In genomic region chr16:28208824-28209223, GRCh38 we compare ENCODE assay signal across 14 cellular contexts. TPM values are rescaled to one million over a fixed set of nuclear protein-coding genes. Genes with fewer than 3 reads are reported as not detected.
DNase-seq lines count a peak whose midpoint lies in the region; ATAC-seq and TF ChIP-seq lines count a peak whose summit lies in the region.
"Had no signal": no experiment of that assay in that cellular context is flagged by ENCODE, and none has a peak within 500 bp of the region (broad histone marks: within the 10 kb centered on the region; RNA-seq: fewer than 3 reads in every experiment).

No MANE protein-coding gene starts in this region.

- H3K4me3 ChIP-seq in BLaER1 treated with 17β-estradiol and CSF1 and Interleukin-3, amounts not matched to agents 10 nM and 100 nM = peak overlapping the region in 5 of 10 experiments; percentile 78 to 97 (median 95); a peak in 8 of 20 replicates
- 0 out of 2 replicates have a peak overlapping the region, but pooled peaks have one; percentile 5 for H3K4me3 ChIP-seq in GM08714 (ENCODE audit: low read length)
- H3K4me3 ChIP-seq in prostate gland = no peak overlapping the region
- H3K4me3 ChIP-seq: cardiac muscle cell, GM23338 had no signal

- H3K4me1 Mint-ChIP-seq in activated T-helper 2 cell treated with anti-CD3 and anti-CD28 coated beads, Interferon-gamma antibody, Interleukin-2, Interleukin-4, amounts not matched to agents 10 μg/mL and 5 μg/mL and 100 μg/mL, durations not matched to agents 14 hours and 24 hours and 36 hours (ENCODE audit: low read depth) = peaks cover 24% of the 10 kb centered on the region
- H3K4me1 Mint-ChIP-seq in naive B cell = peaks cover 27 to 48% (median 45%) of the 10 kb centered on the region in 3 donors

- H3K27me3 Mint-ChIP-seq in activated T-helper 2 cell treated with anti-CD3 and anti-CD28 coated beads, Interferon-gamma antibody, Interleukin-2, Interleukin-4, amounts not matched to agents 10 μg/mL and 5 μg/mL and 100 μg/mL, durations not matched to agents 14 hours and 24 hours and 36 hours (ENCODE audit: low read depth) = no peaks in the 10 kb centered on the region
- H3K27me3 Mint-ChIP-seq in naive B cell = no peaks in the 10 kb centered on the region

- peak overlapping the region; percentile 55 for H3K27ac Mint-ChIP-seq in activated T-helper 2 cell treated with anti-CD3 and anti-CD28 coated beads, Interferon-gamma antibody, Interleukin-2, Interleukin-4, amounts not matched to agents 10 μg/mL and 5 μg/mL and 100 μg/mL, durations not matched to agents 14 hours and 24 hours and 36 hours
- peak overlapping the region in 2 of 6 donors; percentile 17 to 52 for H3K27ac Mint-ChIP-seq in naive B cell
- H3K27ac Mint-ChIP-seq: GM23338 had no signal

- peak overlapping the region; percentile 86 for H3K4me3 Mint-ChIP-seq in activated T-helper 2 cell treated with anti-CD3 and anti-CD28 coated beads, Interferon-gamma antibody, Interleukin-2, Interleukin-4, amounts not matched to agents 10 μg/mL and 5 μg/mL and 100 μg/mL, durations not matched to agents 14 hours and 24 hours and 36 hours (ENCODE audit: low read depth)
- H3K4me3 Mint-ChIP-seq in naive B cell = peak overlapping the region in 6 of 8 donors; percentile 44 to 86 (median 76)
- H3K4me3 Mint-ChIP-seq: GM23338 had no signal

- no peak for ATAC-seq in naive B cell (ENCODE audit: low read depth in 2 of 2)
- ATAC-seq: GM23338, sciatic nerve had no signal

- no peaks in the 10 kb centered on the region for H3K27me3 ChIP-seq in BLaER1 treated with 17β-estradiol and CSF1 and Interleukin-3, amounts not matched to agents 10 nM and 100 nM
- no peaks in the 10 kb centered on the region for H3K27me3 ChIP-seq in prostate gland (replicated peaks; ENCODE audit: insufficient read depth)
- H3K27me3 ChIP-seq: cardiac muscle cell had no signal

- peaks cover 49% of the 10 kb centered on the region for H3K36me3 Mint-ChIP-seq in activated T-helper 2 cell treated with anti-CD3 and anti-CD28 coated beads, Interferon-gamma antibody, Interleukin-2, Interleukin-4, amounts not matched to agents 10 μg/mL and 5 μg/mL and 100 μg/mL, durations not matched to agents 14 hours and 24 hours and 36 hours (ENCODE audit: low read depth)
- H3K36me3 Mint-ChIP-seq in naive B cell = no peaks in the 10 kb centered on the region

- no peak for TF ChIP-seq CTCF in prostate gland (IDR thresholded peaks at IDR 0.05)

- peaks cover 63 to 74% (median 72%) of the 10 kb centered on the region in 11 experiments; a peak in 21 of 22 replicates for H4K20me1 ChIP-seq in BLaER1 treated with 17β-estradiol and CSF1 and Interleukin-3, amounts not matched to agents 10 nM and 100 nM

- H3K9me3 Mint-ChIP-seq in activated T-helper 2 cell treated with anti-CD3 and anti-CD28 coated beads, Interferon-gamma antibody, Interleukin-2, Interleukin-4, amounts not matched to agents 10 μg/mL and 5 μg/mL and 100 μg/mL, durations not matched to agents 14 hours and 24 hours and 36 hours = no peaks in the 10 kb centered on the region
- H3K9me3 Mint-ChIP-seq in naive B cell = peaks cover 0 to 4% (median 0%) of the 10 kb centered on the region in 7 donors
- H3K9me3 Mint-ChIP-seq: GM23338 had no signal

- H3K9me3 ChIP-seq in BLaER1 treated with 17β-estradiol and CSF1 and Interleukin-3, amounts not matched to agents 10 nM and 100 nM (replicated peaks in 1 of 11) = no peaks in the 10 kb centered on the region
- no peaks in the 10 kb centered on the region for H3K9me3 ChIP-seq in prostate gland

- intact Hi-C loops in activated T-helper 2 cell treated with anti-CD3 and anti-CD28 coated beads, Interferon-gamma antibody, Interleukin-2, Interleukin-4, amounts not matched to agents 10 μg/mL and 5 μg/mL and 100 μg/mL, durations not matched to agents 14 hours and 24 hours and 36 hours (cut with micrococcal nuclease) = no loop called here
- intact Hi-C loops in prostate gland (cut with DNase I) = loop anchor here (10.0 kb wide), 1 partner anchor 54 kb away; no protein-coding TSS in a partner anchor

- H3K4me2 ChIP-seq in BLaER1 treated with 17β-estradiol and CSF1 and Interleukin-3, amounts not matched to agents 10 nM and 100 nM = peak overlapping the region; percentile 73 to 98 (median 95)

- peak overlapping the region in 1 of 11 experiments; percentile 21; a peak in 1 of 22 replicates for H3K27ac ChIP-seq in BLaER1 treated with 17β-estradiol and CSF1 and Interleukin-3, amounts not matched to agents 10 nM and 100 nM
- no peak overlapping the region for H3K27ac ChIP-seq in substantia nigra (ENCODE audit: low read depth, low read length, poor library complexity, severe bottlenecking)
- H3K27ac ChIP-seq in prostate gland = no peak overlapping the region
- H3K27ac ChIP-seq: cardiac muscle cell had no signal

- H3K36me3 ChIP-seq in BLaER1 treated with 17β-estradiol and CSF1 and Interleukin-3, amounts not matched to agents 10 nM and 100 nM = peaks cover 55 to 66% (median 63%) of the 10 kb centered on the region in 11 experiments
- H3K36me3 ChIP-seq in prostate gland = no peaks in the 10 kb centered on the region

- H3K9ac ChIP-seq in BLaER1 treated with 17β-estradiol and CSF1 and Interleukin-3, amounts not matched to agents 10 nM and 100 nM = peak overlapping the region in 2 of 11 experiments; percentile 51 to 95; a peak in 2 of 22 replicates

- 83% methylated on average over 4 of the region's 4 CpGs for WGBS in prostate gland

- H3K4me1 ChIP-seq in BLaER1 treated with 17β-estradiol and CSF1 and Interleukin-3, amounts not matched to agents 10 nM and 100 nM = peaks cover 35 to 75% (median 49%) of the 10 kb centered on the region in 10 experiments
- no peaks in the 10 kb centered on the region for H3K4me1 ChIP-seq in prostate gland (replicated peaks)

- TF ChIP-seq POLR2A in prostate gland (IDR thresholded peaks at IDR 0.05) = no peak

- DNase-seq in activated T-helper 2 cell treated with anti-CD3 and anti-CD28 coated beads, Interferon-gamma antibody, Interleukin-2, Interleukin-4, amounts not matched to agents 10 μg/mL and 5 μg/mL and 100 μg/mL, durations not matched to agents 14 hours and 24 hours and 36 hours (ENCODE audit: low spot score) = no peak
- no peak for DNase-seq in naive B cell
- no peak for DNase-seq in substantia nigra (lab: John Stamatoyannopoulos, UW)
- no peak for DNase-seq in NCI-H1092 treated with DMSO at 0.1 percent for 48 hours (lab: John Stamatoyannopoulos, UW)
- DNase-seq in DMS 273 (lab: John Stamatoyannopoulos, UW; ENCODE audit: unreplicated experiment) = no peak
- DNase-seq in prostate gland (ENCODE audit: low spot score) = no peak
- DNase-seq: kidney, NCI-H2081, SHP77 had no signal

RNA-seq across cellular contexts. Expression of gene XPO6, which starts 2.9 kb away (rescaled TPM):
- 227 and 230 TPM in 2 replicates for total RNA-seq in activated T-helper 2 cell treated with anti-CD3 and anti-CD28 coated beads, Interferon-gamma antibody, Interleukin-2, Interleukin-4, amounts not matched to agents 10 μg/mL and 5 μg/mL and 100 μg/mL, durations not matched to agents 14 hours and 24 hours and 36 hours
- polyA plus RNA-seq in naive B cell (ENCODE audit: low read depth in 6 of 6) = 10 to 100 TPM; 34.0 to 59.1 (median 56.1) TPM
- 100 to 1,000 TPM in 1 of 2 donors, 10 to 100 TPM in 1; 51.1 to 145 TPM for total RNA-seq in prostate gland
